ENCODE assay signal across 8 cellular contexts in genomic region chr7:73701357-73701995, GRCh38. TPM values are rescaled to one million over a fixed set of nuclear protein-coding genes. Genes with fewer than 3 reads are reported as not detected.
DNase-seq lines count a peak whose midpoint lies in the region; ATAC-seq and TF ChIP-seq lines count a peak whose summit lies in the region.

No MANE protein-coding gene starts in this region.

- no peaks in the 10 kb centered on the region; the same call in 1 of the 2 replicates for H3F3A ChIP-seq in MM.1S (ENCODE audit: insufficient read depth, low read length)

- H3K9me3 ChIP-seq in MM.1S (replicated peaks; ENCODE audit: insufficient read depth, low read length) (no peaks in the 10 kb centered on the region), ascending aorta (no peaks in the 10 kb centered on the region), upper lobe of right lung (no peaks in the 10 kb centered on the region)

- H3K36me3 Mint-ChIP-seq in T-helper 2 cell treated with Interferon-gamma antibody and Interleukin-4, amounts not matched to agents 5 μg/mL and 100 μg/mL, for 36 hours (ENCODE audit: low read depth): peaks cover 28% of the 10 kb centered on the region

- H3K9ac ChIP-seq in MM.1S (ENCODE audit: low read length): no peak overlapping the region

- no peaks in the 10 kb centered on the region for H3K79me2 ChIP-seq in MM.1S (ENCODE audit: low read length)

- H3K27ac Mint-ChIP-seq in T-helper 2 cell treated with Interferon-gamma antibody and Interleukin-4, amounts not matched to agents 5 μg/mL and 100 μg/mL, for 36 hours: peak overlapping the region; percentile 55

- H3K4me1 Mint-ChIP-seq in T-helper 2 cell treated with Interferon-gamma antibody and Interleukin-4, amounts not matched to agents 5 μg/mL and 100 μg/mL, for 36 hours (ENCODE audit: low read depth): no peaks in the 10 kb centered on the region

- no peak overlapping the region for H3K4me3 ChIP-seq in MM.1S (ENCODE audit: low read length)
- H3K4me3 ChIP-seq in ascending aorta: no peak overlapping the region
- no peak overlapping the region for H3K4me3 ChIP-seq in upper lobe of right lung

- H2AFZ ChIP-seq in MM.1S (ENCODE audit: low read length): no peak overlapping the region

- peak; percentile 49 for TF ChIP-seq CTCF in MM.1S (IDR thresholded peaks at IDR 0.05; ENCODE audit: low read length)
- peak; percentile 6 to 50 (median 45) for TF ChIP-seq CTCF in ascending aorta (IDR thresholded peaks at IDR 0.05)
- peak; percentile 54 for TF ChIP-seq CTCF in upper lobe of right lung (IDR thresholded peaks at IDR 0.05)

- H3K9me3 Mint-ChIP-seq in T-helper 2 cell treated with Interferon-gamma antibody and Interleukin-4, amounts not matched to agents 5 μg/mL and 100 μg/mL, for 36 hours: no peaks in the 10 kb centered on the region

- H4K20me1 ChIP-seq in MM.1S (ENCODE audit: insufficient read depth, low read length): no peaks in the 10 kb centered on the region; the same call in 1 of the 2 replicates

- H3K4me1 ChIP-seq in MM.1S (ENCODE audit: low read length) (no peaks in the 10 kb centered on the region), ascending aorta (peaks cover 0 to 12% of the 10 kb centered on the region in 2 donors), upper lobe of right lung (no peaks in the 10 kb centered on the region)

- H3K36me3 ChIP-seq in MM.1S (replicated peaks; ENCODE audit: insufficient read depth, low read length) (no peaks in the 10 kb centered on the region), ascending aorta (peaks cover 35 to 56% of the 10 kb centered on the region in 2 donors), upper lobe of right lung (peaks cover 21% of the 10 kb centered on the region)

- H3K27ac ChIP-seq in MM.1S (ENCODE audit: low read length) (no peak overlapping the region), ascending aorta (no peak overlapping the region), upper lobe of right lung (no peak overlapping the region)

- H3K27me3 Mint-ChIP-seq in T-helper 2 cell treated with Interferon-gamma antibody and Interleukin-4, amounts not matched to agents 5 μg/mL and 100 μg/mL, for 36 hours (ENCODE audit: low read depth): no peaks in the 10 kb centered on the region

- H3K9me2 ChIP-seq in MM.1S (replicated peaks; ENCODE audit: insufficient read depth, low read length): no peaks in the 10 kb centered on the region

- intact Hi-C loops in ascending aorta (cut with DNase I) (no loop called here), upper lobe of right lung (cut with DNase I) (no loop called here)

- H3K27me3 ChIP-seq in MM.1S (replicated peaks; ENCODE audit: insufficient read depth, low read length) (no peaks in the 10 kb centered on the region), ascending aorta (no peaks in the 10 kb centered on the region), upper lobe of right lung (no peaks in the 10 kb centered on the region)

- no peak overlapping the region for H3K4me2 ChIP-seq in MM.1S (ENCODE audit: low read depth, low read length)

- H3K4me3 Mint-ChIP-seq in T-helper 2 cell treated with Interferon-gamma antibody and Interleukin-4, amounts not matched to agents 5 μg/mL and 100 μg/mL, for 36 hours: no peak overlapping the region

- no peak for DNase-seq in T-helper 2 cell treated with Interferon-gamma antibody and Interleukin-4, amounts not matched to agents 5 μg/mL and 100 μg/mL, for 36 hours (ENCODE audit: low spot score)
- DNase-seq in T-helper 2 cell (no peak), MM.1S (no peak), ascending aorta (ENCODE audit: low spot score in 2 of 2) (no peak), islet precursor cell (peak; percentile 91), upper lobe of right lung (no peak)

- peak; percentile 33 for ATAC-seq in upper lobe of right lung
- ATAC-seq in HG02759 (IDR thresholded peaks at IDR 0.05; ENCODE audit: unreplicated experiment): no peak
- no peak for ATAC-seq in GM21786 (IDR thresholded peaks at IDR 0.05; ENCODE audit: unreplicated experiment)

RNA-seq across cellular contexts. Expression of gene STX1A, which starts 18.0 kb away (rescaled TPM):
- total RNA-seq in ascending aorta: 13.1 TPM
- 6.3 TPM for total RNA-seq in upper lobe of right lung

RNA-seq across cellular contexts. Expression of gene BUD23, which starts 18.1 kb away (rescaled TPM):
- 5.6 TPM for total RNA-seq in ascending aorta
- 38.4 TPM for total RNA-seq in upper lobe of right lung

RNA-seq across cellular contexts. Expression of gene DNAJC30, which starts 18.2 kb away (rescaled TPM):
- total RNA-seq in ascending aorta (16.0 TPM), upper lobe of right lung (10.2 TPM)

RNA-seq across cellular contexts. Expression of gene VPS37D, which starts 33.8 kb away (rescaled TPM):
- total RNA-seq in ascending aorta: 1.3 TPM
- 1.4 TPM for total RNA-seq in upper lobe of right lung

RNA-seq across cellular contexts. Expression of gene ABHD11, which starts 37.1 kb away (rescaled TPM):
- total RNA-seq in ascending aorta (55.7 TPM), upper lobe of right lung (19.7 TPM)
